Comparison of ENCODE assay signal across 1 cellular context in the genomic region with DNA sequence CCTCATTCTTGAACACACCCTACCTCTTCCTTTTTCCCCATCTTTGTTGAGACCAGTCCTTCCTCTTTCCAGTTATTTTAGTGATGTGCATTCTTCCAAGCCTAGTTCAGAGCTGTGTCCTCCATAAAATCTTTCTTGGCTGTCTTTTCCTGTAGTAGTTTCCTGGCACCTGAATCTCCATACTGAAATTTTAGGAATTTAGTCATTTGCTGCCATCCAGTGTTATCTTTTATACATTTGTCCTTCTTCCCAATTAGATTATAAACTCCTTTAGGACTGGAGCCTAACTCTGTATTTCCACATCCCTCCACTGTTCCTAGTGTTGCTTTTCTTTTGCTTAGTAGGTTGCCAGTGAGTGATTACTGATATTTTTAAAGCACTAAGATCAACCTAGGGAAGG.
TF ChIP-seq lines count a peak whose summit lies in the region.

No MANE protein-coding gene starts in this region.

TF ChIP-seq in GM23338, 12 proteins besides CTCF, POLR2A, EP300 and RAD21:
- no peak for TF ChIP-seq REST (IDR thresholded peaks at IDR 0.05; ENCODE audit: unreplicated experiment)
- TF ChIP-seq, protein P1, sequence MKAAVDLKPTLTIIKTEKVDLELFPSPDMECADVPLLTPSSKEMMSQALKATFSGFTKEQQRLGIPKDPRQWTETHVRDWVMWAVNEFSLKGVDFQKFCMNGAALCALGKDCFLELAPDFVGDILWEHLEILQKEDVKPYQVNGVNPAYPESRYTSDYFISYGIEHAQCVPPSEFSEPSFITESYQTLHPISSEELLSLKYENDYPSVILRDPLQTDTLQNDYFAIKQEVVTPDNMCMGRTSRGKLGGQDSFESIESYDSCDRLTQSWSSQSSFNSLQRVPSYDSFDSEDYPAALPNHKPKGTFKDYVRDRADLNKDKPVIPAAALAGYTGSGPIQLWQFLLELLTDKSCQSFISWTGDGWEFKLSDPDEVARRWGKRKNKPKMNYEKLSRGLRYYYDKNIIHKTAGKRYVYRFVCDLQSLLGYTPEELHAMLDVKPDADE (IDR thresholded peaks at IDR 0.05) = no peak
- TF ChIP-seq ZNF114 (CRISPR knock-in tag; IDR thresholded peaks at IDR 0.05) = no peak
- TF ChIP-seq ZNF462 (CRISPR knock-in tag; IDR thresholded peaks at IDR 0.05) = no peak
- no peak for TF ChIP-seq JUNB (IDR thresholded peaks at IDR 0.05; ENCODE audit: unreplicated experiment)
- no peak for TF ChIP-seq ZNF331 (CRISPR knock-in tag; IDR thresholded peaks at IDR 0.05; ENCODE audit: low read depth)
